In genomic region chr9:114349713-114350480, GRCh38 we compare ENCODE assay signal across 11 cellular contexts. TPM values are rescaled to one million over a fixed set of nuclear protein-coding genes. Genes with fewer than 3 reads are reported as not detected.
DNase-seq lines count a peak whose midpoint lies in the region; ATAC-seq lines count a peak whose summit lies in the region.
"Had no signal": no experiment of that assay in that cellular context is flagged by ENCODE, and none has a peak within 500 bp of the region (broad histone marks: within the 10 kb centered on the region; RNA-seq: fewer than 3 reads in every experiment).

No MANE protein-coding gene starts in this region.

- H3K4me3 ChIP-seq in iPS-18a (ENCODE audit: low read length) (no peak overlapping the region), subcutaneous abdominal adipose tissue (ENCODE audit: low read depth in 1 of 5, low read length in 5 of 5) (no peak overlapping the region)

- no peak for ATAC-seq in activated CD4-positive, alpha-beta T cell treated with anti-CD3 and anti-CD28 coated beads for 36 hours
- no peak for ATAC-seq in T-cell (replicated peaks in 1 of 4)

- H3K27me3 ChIP-seq in iPS-18a (ENCODE audit: control insufficient read depth, insufficient read depth, low read length) (no peaks in the 10 kb centered on the region), subcutaneous abdominal adipose tissue (ENCODE audit: control insufficient read depth in 5 of 5, insufficient read depth in 4 of 5, low read length in 5 of 5) (no peaks in the 10 kb centered on the region)

- intact Hi-C loops in activated CD4-positive, alpha-beta T cell treated with anti-CD3 and anti-CD28 coated beads for 36 hours (cut with DNase I, micrococcal nuclease), result loop anchor here (1.0 to 10.0 kb wide), 7 partner anchors 13 to 243 kb away; partner anchors contain the start of gene WHRN (in 1 of the 2)

- H3K4me3 Mint-ChIP-seq in activated CD4-positive, alpha-beta T cell treated with anti-CD3 and anti-CD28 coated beads for 36 hours, result peak overlapping the region; percentile 11
- H3K4me3 Mint-ChIP-seq in T-cell, result peak overlapping the region in 1 of 3 donors; percentile 58

- H3K27ac ChIP-seq in iPS-18a (ENCODE audit: low read length) (peak overlapping the region; percentile 78), subcutaneous abdominal adipose tissue (ENCODE audit: low read depth, low read length) (peak overlapping the region; percentile 46)

- H3K9ac ChIP-seq in iPS-18a (ENCODE audit: low read length), result peak overlapping the region; percentile 26
- no peak overlapping the region for H3K9ac ChIP-seq in subcutaneous abdominal adipose tissue (ENCODE audit: low read length in 5 of 5)

- DNase-seq in activated CD4-positive, alpha-beta T cell treated with anti-CD3 and anti-CD28 coated beads for 36 hours, result no peak
- no peak for DNase-seq in activated CD4-positive, alpha-beta T cell treated with anti-CD3 and anti-CD28 coated beads, Interleukin-2, amount 50 U/mL, for 4 hours
- DNase-seq in T-cell (no peak), iPS-NIHi11 (ENCODE audit: low spot score) (no peak), NCI-H2171 treated with DMSO at 0.1 percent for 48 hours (lab: John Stamatoyannopoulos, UW) (no peak), Kasumi-1 (lab: John Stamatoyannopoulos, UW) (no peak)
- DNase-seq: cerebellar nuclear complex; NCI-H510A treated with DMSO at 0.1 percent for 48 hours; stimulated activated CD8-positive, alpha-beta memory T cell treated with anti-CD3 and anti-CD28 coated beads, Interleukin-4, amount 100 ng/mL, for 48 hours had no signal

- no peaks in the 10 kb centered on the region for H3K27me3 Mint-ChIP-seq in activated CD4-positive, alpha-beta T cell treated with anti-CD3 and anti-CD28 coated beads for 36 hours
- no peaks in the 10 kb centered on the region for H3K27me3 Mint-ChIP-seq in T-cell

- peaks cover 67% of the 10 kb centered on the region for H3K4me1 Mint-ChIP-seq in activated CD4-positive, alpha-beta T cell treated with anti-CD3 and anti-CD28 coated beads for 36 hours
- H3K4me1 Mint-ChIP-seq in T-cell, result peaks cover 45 to 59% (median 54%) of the 10 kb centered on the region in 3 donors

- H3K9me3 Mint-ChIP-seq in activated CD4-positive, alpha-beta T cell treated with anti-CD3 and anti-CD28 coated beads for 36 hours (ENCODE audit: low read depth), result no peaks in the 10 kb centered on the region
- H3K9me3 Mint-ChIP-seq in T-cell, result no peaks in the 10 kb centered on the region

- peaks cover 14% of the 10 kb centered on the region for H3K4me1 ChIP-seq in iPS-18a (ENCODE audit: control insufficient read depth, low read depth, low read length)
- H3K4me1 ChIP-seq in subcutaneous abdominal adipose tissue (ENCODE audit: control insufficient read depth in 5 of 5, insufficient read depth in 5 of 5, low read length in 5 of 5), result peaks cover 0 to 18% (median 8%) of the 10 kb centered on the region in 5 donors

- CTCF ChIA-PET in activated CD4-positive, alpha-beta T cell treated with anti-CD3 and anti-CD28 coated beads for 36 hours (lab: Charles Lee), result interaction anchor here (1.3 to 1.6 kb wide), 3 partner anchors 14 to 38 kb away, joined by 3 to 6 read pairs (median 5); partner anchors contain the start of gene AKNA
- CTCF ChIA-PET in T-cell (lab: Charles Lee), result interaction anchor here in 1 of 2 donors (1.0 kb wide), 1 partner anchor 249 kb away, joined by 4 read pairs; no protein-coding TSS in a partner anchor

- H3K27ac Mint-ChIP-seq in activated CD4-positive, alpha-beta T cell treated with anti-CD3 and anti-CD28 coated beads for 36 hours, result peak overlapping the region; percentile 97
- H3K27ac Mint-ChIP-seq in T-cell, result peak overlapping the region; percentile 92 to 93

- H3K36me3 Mint-ChIP-seq in activated CD4-positive, alpha-beta T cell treated with anti-CD3 and anti-CD28 coated beads for 36 hours (ENCODE audit: low read depth), result peaks cover 78% of the 10 kb centered on the region
- H3K36me3 Mint-ChIP-seq in T-cell, result peaks cover 60% of the 10 kb centered on the region

- peaks cover 55% of the 10 kb centered on the region for H3K36me3 ChIP-seq in iPS-18a (ENCODE audit: control insufficient read depth, low read depth, low read length)
- peaks cover 10 to 91% (median 77%) of the 10 kb centered on the region in 5 donors for H3K36me3 ChIP-seq in subcutaneous abdominal adipose tissue (ENCODE audit: control insufficient read depth in 5 of 5, insufficient read depth in 5 of 5, low read length in 5 of 5)

- POLR2A ChIA-PET in activated CD4-positive, alpha-beta T cell treated with anti-CD3 and anti-CD28 coated beads for 36 hours (lab: Charles Lee), result interaction anchor here (0.6 to 2.1 kb wide), 3 partner anchors 14 to 36 kb away, joined by 3 to 16 read pairs (median 8); no protein-coding TSS in a partner anchor
- POLR2A ChIA-PET in T-cell (lab: Charles Lee), result interaction anchor here in 1 of 2 donors (0.6 kb wide), 1 partner anchor 21 kb away, joined by 3 read pairs; no protein-coding TSS in a partner anchor

- H3K9me3 ChIP-seq in iPS-18a (ENCODE audit: control insufficient read depth, low read depth, low read length) (no peaks in the 10 kb centered on the region), subcutaneous abdominal adipose tissue (ENCODE audit: control insufficient read depth in 5 of 5, low read length in 5 of 5) (no peaks in the 10 kb centered on the region)

RNA-seq across cellular contexts. Expression of gene ORM2, which starts 20.2 kb away (rescaled TPM):
- not detected for total RNA-seq in activated CD4-positive, alpha-beta T cell treated with anti-CD3 and anti-CD28 coated beads for 36 hours
- total RNA-seq in T-cell, result 1 to 10 TPM in 3 of 5 donors, not detected in 2; 1.4 to 2.2 (median 1.8) TPM

RNA-seq across cellular contexts. Expression of gene ORM1, which starts 27.0 kb away (rescaled TPM):
- total RNA-seq in activated CD4-positive, alpha-beta T cell treated with anti-CD3 and anti-CD28 coated beads for 36 hours, result not detected
- total RNA-seq in T-cell, result 1 to 10 TPM in 3 of 5 donors, not detected in 2; 4.2 to 8.3 (median 6.2) TPM

RNA-seq across cellular contexts. Expression of gene AKNA, which starts 37.9 kb away (rescaled TPM):
- 100 to 1,000 TPM; 135 to 141 TPM for total RNA-seq in activated CD4-positive, alpha-beta T cell treated with anti-CD3 and anti-CD28 coated beads for 36 hours
- 100 to 1,000 TPM; 382 to 462 (median 415) TPM for total RNA-seq in T-cell
